ENCODE assay signal across 20 cellular contexts in genomic region chr2:64106481-64106880, GRCh38. TPM values are rescaled to one million over a fixed set of nuclear protein-coding genes. Genes with fewer than 3 reads are reported as not detected.
DNase-seq lines count a peak whose midpoint lies in the region; ATAC-seq, FAIRE-seq and TF ChIP-seq lines count a peak whose summit lies in the region.
"Had no signal": no experiment of that assay in that cellular context is flagged by ENCODE, and none has a peak within 500 bp of the region (broad histone marks: within the 10 kb centered on the region; RNA-seq: fewer than 3 reads in every experiment).

No MANE protein-coding gene starts in this region.

- H3K36me3 ChIP-seq in OCI-LY7 (ENCODE audit: insufficient read depth, low read length), result peaks cover 86% of the 10 kb centered on the region
- peaks cover 0 to 3% of the 10 kb centered on the region in 2 donors for H3K36me3 ChIP-seq in kidney (ENCODE audit: control insufficient read depth in 1 of 2, insufficient read depth in 2 of 2, low read length in 2 of 2)
- peaks cover 0 to 8% of the 10 kb centered on the region in 2 donors for H3K36me3 ChIP-seq in small intestine (ENCODE audit: control insufficient read depth in 2 of 2, insufficient read depth in 2 of 2, low read length in 2 of 2)
- peaks cover 0 to 57% (median 31%) of the 10 kb centered on the region in 9 donors for H3K36me3 ChIP-seq in heart left ventricle
- H3K36me3 ChIP-seq: neural progenitor cell had no signal

- peaks cover 98% of the 10 kb centered on the region for H3K4me1 ChIP-seq in OCI-LY7 (ENCODE audit: insufficient read depth, low read length, poor library complexity, severe bottlenecking)
- peaks cover 13 to 27% of the 10 kb centered on the region in 2 donors for H3K4me1 ChIP-seq in kidney (ENCODE audit: control insufficient read depth in 1 of 2, insufficient read depth in 1 of 2, low read depth in 1 of 2, low read length in 2 of 2)
- peaks cover 8 to 19% of the 10 kb centered on the region in 2 donors for H3K4me1 ChIP-seq in small intestine (ENCODE audit: control insufficient read depth in 2 of 2, insufficient read depth in 1 of 2, low read depth in 1 of 2, low read length in 1 of 2)
- peaks cover 0 to 33% (median 0%) of the 10 kb centered on the region in 12 donors for H3K4me1 ChIP-seq in heart left ventricle
- H3K4me1 ChIP-seq: neural progenitor cell had no signal

- WGBS in small intestine, 3 donors, result 68 to 83% (median 70%) methylated on average over 3 of the region's 3 CpGs
- WGBS in heart left ventricle, 4 donors, result 98 to 99% (median 98%) methylated on average over 3 of the region's 3 CpGs

- H3K4me3 ChIP-seq in OCI-LY7 (ENCODE audit: low read depth, low read length, poor library complexity, severe bottlenecking), result no peak overlapping the region
- H3K4me3 ChIP-seq in kidney (ENCODE audit: low read length in 2 of 2), result peak overlapping the region in 1 of 2 donors; percentile 24
- no peak overlapping the region for H3K4me3 ChIP-seq in small intestine (ENCODE audit: low read depth in 1 of 2, low read length in 2 of 2)
- H3K4me3 ChIP-seq in heart left ventricle, result no peak overlapping the region
- H3K4me3 ChIP-seq: esophagus squamous epithelium, neural progenitor cell, tibial nerve had no signal

- intact Hi-C loops in OCI-LY7 (cut with micrococcal nuclease; ENCODE audit: unreplicated experiment) (no loop called here), kidney (cut with DNase I) (no loop called here), heart left ventricle (cut with DNase I) (no loop called here)

- H2AFZ ChIP-seq in OCI-LY7 (ENCODE audit: low read length), result no peak overlapping the region
- H2AFZ ChIP-seq: neural progenitor cell had no signal

- peak; percentile 2 for ATAC-seq in GM18861 (IDR thresholded peaks at IDR 0.05; ENCODE audit: unreplicated experiment)
- ATAC-seq in heart left ventricle, result no peak
- ATAC-seq: SK-N-SH treated with all-trans-retinoic acid at 6 μM for 48 hours; stimulated activated naive CD8-positive, alpha-beta T cell treated with anti-CD3 and anti-CD28 coated beads, Interleukin-15, amount 100 ng/mL, for 72 hours had no signal

- H3K79me2 ChIP-seq in OCI-LY7 (ENCODE audit: insufficient read depth, low read depth, low read length), result peaks cover 85% of the 10 kb centered on the region

- H3K27me3 ChIP-seq in small intestine (ENCODE audit: control insufficient read depth in 2 of 2, insufficient read depth in 2 of 2, low read length in 2 of 2) (no peaks in the 10 kb centered on the region), heart left ventricle (no peaks in the 10 kb centered on the region)
- H3K27me3 ChIP-seq: esophagus squamous epithelium, neural progenitor cell, tibial nerve had no signal

- FAIRE-seq in kidney (lab: Jason Lieb, UNC) (no peak), small intestine (lab: Jason Lieb, UNC) (no peak), GM19239 (lab: Jason Lieb, UNC) (no peak)

- no TSS peak for BruUV-seq in OCI-LY7 (replicated peaks; lab: Mats Ljungman, UMichigan)

- H3K9me2 ChIP-seq in OCI-LY7 (ENCODE audit: insufficient read depth, low read length), result no peaks in the 10 kb centered on the region

- TF ChIP-seq CTCF in OCI-LY7 (conservative IDR thresholded peaks at IDR 0.05; ENCODE audit: low read length), result no peak
- no peak for TF ChIP-seq CTCF in kidney (IDR thresholded peaks at IDR 0.05; ENCODE audit: borderline replicate concordance, extremely low read depth, insufficient read depth)
- TF ChIP-seq CTCF in heart left ventricle (IDR thresholded peaks at IDR 0.05), result no peak

- no peak for TF ChIP-seq POLR2A in heart left ventricle (IDR thresholded peaks at IDR 0.05)

- peak overlapping the region; percentile 23; the same call in 1 of the 2 replicates for H3K4me2 ChIP-seq in OCI-LY7 (ENCODE audit: low read length)
- H3K4me2 ChIP-seq: neural progenitor cell had no signal

- CTCF ChIA-PET in OCI-LY7 (lab: Charles Lee; ENCODE audit: unreplicated experiment), result no interaction called here

- POLR2A ChIA-PET in OCI-LY7 (lab: Charles Lee), result interaction anchor here (0.5 to 7.8 kb wide), 16 partner anchors 8 to 1127 kb away, joined by 3 to 78 read pairs (median 4); no protein-coding TSS in a partner anchor

- H3K9me3 ChIP-seq in OCI-LY7 (ENCODE audit: low read length) (no peaks in the 10 kb centered on the region), kidney (ENCODE audit: control insufficient read depth in 1 of 2, low read length in 2 of 2) (no peaks in the 10 kb centered on the region), small intestine (ENCODE audit: control insufficient read depth, low read depth) (no peaks in the 10 kb centered on the region), heart left ventricle (no peaks in the 10 kb centered on the region)
- H3K9me3 ChIP-seq: esophagus squamous epithelium, tibial nerve had no signal

- H3K27ac ChIP-seq in OCI-LY7 (ENCODE audit: low read depth, low read length, poor library complexity, severe bottlenecking) (peak overlapping the region; percentile 99), kidney (ENCODE audit: low read depth in 2 of 2, low read length in 2 of 2) (peak overlapping the region; percentile 38 to 71), small intestine (ENCODE audit: low read depth in 1 of 2, low read length in 1 of 2) (peak overlapping the region; percentile 21 to 41), heart left ventricle (no peak overlapping the region)
- H3K27ac ChIP-seq: neural progenitor cell had no signal

- no peaks in the 10 kb centered on the region for H4K20me1 ChIP-seq in OCI-LY7 (ENCODE audit: insufficient read depth, low read length)

- DNase-seq in OCI-LY7 (ENCODE audit: low spot score), result no peak
- DNase-seq in kidney, result no peak
- DNase-seq in small intestine, result no peak
- DNase-seq in GM19239 (ENCODE audit: insufficient read length, low spot score), result no peak
- no peak for DNase-seq in NCI-H226
- no peak for DNase-seq in heart left ventricle
- DNase-seq: activated effector memory CD4-positive, alpha-beta T cell treated with Interleukin-2 at 50 U/mL for 16 hours; amygdala; esophagus squamous epithelium; H9; mesendoderm; NCI-H1105; NCI-H510A; NK-92 treated with Interleukin-12 subunit alpha and Interleukin-12 subunit beta, amount 100 ng/mL, for 24 hours; stimulated activated CD4-positive, alpha-beta T cell treated with anti-CD3 and anti-CD28 coated beads, Interleukin-4, amount 100 ng/mL, for 4 hours; stimulated activated naive CD8-positive, alpha-beta T cell treated with anti-CD3 and anti-CD28 coated beads, Interleukin-15, amount 100 ng/mL, for 72 hours had no signal

- no peak overlapping the region for H3K9ac ChIP-seq in kidney (ENCODE audit: low read length in 2 of 2)
- H3K9ac ChIP-seq: neural progenitor cell had no signal

RNA-seq across cellular contexts. Expression of gene PELI1, which starts 37.7 kb away (rescaled TPM):
- total RNA-seq in OCI-LY7 (2014; rRNA removed; shearing (Covaris generic)), result 108 and 110 TPM in 2 replicates
- 174 and 211 TPM in 2 replicates for total RNA-seq in OCI-LY7 (2022)
- 36.9 TPM for total RNA-seq in kidney
- polyA plus RNA-seq in kidney (ENCODE audit: insufficient read depth, low read depth, low replicate concordance), result 4.6 TPM
- 10 to 100 TPM; 20.5 to 26.6 (median 23.2) TPM for polyA plus RNA-seq in small intestine
- 10 to 100 TPM in 2 of 9 donors, 1 to 10 TPM in 7; 5.9 to 14.6 (median 7.3) TPM for total RNA-seq in heart left ventricle
- polyA plus RNA-seq in heart left ventricle, result 1 to 10 TPM; 4.2 to 7.5 TPM

Comparison
In these comparisons a context has a peak if more than half of its experiments do, and no peak if none do; other contexts are left out.
1. H3K27ac ChIP-seq: peak in OCI-LY7 (single experiment), kidney (2 of 2) and small intestine (2 of 2); none in heart left ventricle (0 of 12).